In genomic region chr9:15696979-15697378, GRCh38 we compare ENCODE assay signal across 15 cellular contexts.
DNase-seq lines count a peak whose midpoint lies in the region; FAIRE-seq and TF ChIP-seq lines count a peak whose summit lies in the region.
"Had no signal": no experiment of that assay in that cellular context is flagged by ENCODE, and none has a peak within 500 bp of the region (broad histone marks: within the 10 kb centered on the region; RNA-seq: fewer than 3 reads in every experiment).

No MANE protein-coding gene starts in this region.

- DNase-seq in NCI-H2171 treated with DMSO at 0.1 percent for 48 hours (lab: John Stamatoyannopoulos, UW) = peak; percentile 12
- DNase-seq in NCI-H2171 (lab: John Stamatoyannopoulos, UW) = no peak
- DNase-seq in NCI-H446 treated with DMSO at 0.1 percent for 48 hours (lab: John Stamatoyannopoulos, UW) = peak; percentile 68
- DNase-seq in endothelial cell of umbilical vein (ENCODE audit: low read depth, low spot score) = no peak
- DNase-seq in stromal cell of bone marrow (ENCODE audit: low read depth) = peak; percentile 5
- DNase-seq in cardiac septum (ENCODE audit: low spot score) = no peak
- no peak for DNase-seq in NCI-H1092 (lab: John Stamatoyannopoulos, UW)
- DNase-seq in NCI-H2227 (lab: John Stamatoyannopoulos, UW; ENCODE audit: unreplicated experiment) = no peak
- DNase-seq: 8988T; activated T-cell treated with anti-CD3 and anti-CD28 coated beads, Interleukin-2, amount 50 U/mL, for 24 hours; Caco-2; stomach had no signal

- H3K9me3 ChIP-seq in endothelial cell of umbilical vein (replicated peaks; ENCODE audit: control insufficient read depth, insufficient read depth, low read length) = no peaks in the 10 kb centered on the region
- H3K9me3 ChIP-seq: Caco-2, HAP-1 had no signal

- H3K27me3 ChIP-seq in endothelial cell of umbilical vein (ENCODE audit: control insufficient read depth in 2 of 2, insufficient read depth in 2 of 2, low read length in 2 of 2) = no peaks in the 10 kb centered on the region
- H3K27me3 ChIP-seq: stomach had no signal

- no peak overlapping the region for H3K4me2 ChIP-seq in endothelial cell of umbilical vein (ENCODE audit: insufficient read depth, low read length)
- H3K4me2 ChIP-seq: PC-9, smooth muscle cell had no signal

- CTCF ChIA-PET in endothelial cell of umbilical vein (lab: Charles Lee) = interaction anchor here (1.7 kb wide), 1 partner anchor 18 kb away, joined by 3 read pairs; no protein-coding TSS in a partner anchor

- H3K4me1 ChIP-seq in endothelial cell of umbilical vein (ENCODE audit: control insufficient read depth, extremely low read depth, insufficient read depth, low read length) = peaks cover 6% of the 10 kb centered on the region
- H3K4me1 ChIP-seq: Caco-2, HAP-1, stomach had no signal

- H3K79me2 ChIP-seq in endothelial cell of umbilical vein (ENCODE audit: control insufficient read depth, insufficient read depth, low read length) = no peaks in the 10 kb centered on the region

- POLR2A ChIA-PET in endothelial cell of umbilical vein (lab: Charles Lee) = no interaction called here

- TF ChIP-seq POLR2A in endothelial cell of umbilical vein (IDR thresholded peaks at IDR 0.05; ENCODE audit: low read depth, low read length) = no peak

- no peak overlapping the region for H3K9ac ChIP-seq in endothelial cell of umbilical vein (replicated peaks; ENCODE audit: extremely low read depth, insufficient read depth, low read length)

- intact Hi-C loops in endothelial cell of umbilical vein (cut with micrococcal nuclease) (no loop called here), cardiac septum (cut with DNase I) (no loop called here)

- H2AFZ ChIP-seq in endothelial cell of umbilical vein (ENCODE audit: low read depth, low read length) = peak overlapping the region; percentile 9
- H2AFZ ChIP-seq: PC-9 had no signal

- H3K36me3 ChIP-seq in endothelial cell of umbilical vein (ENCODE audit: control insufficient read depth in 2 of 2, extremely low read depth in 1 of 2, insufficient read depth in 2 of 2, low read length in 2 of 2) = no peaks in the 10 kb centered on the region
- H3K36me3 ChIP-seq: HAP-1 had no signal

- no peak overlapping the region for H3K4me3 ChIP-seq in endothelial cell of umbilical vein (replicated peaks in 1 of 3; ENCODE audit: insufficient read depth in 1 of 3, low read depth in 1 of 3, low read length in 3 of 3)
- H3K4me3 ChIP-seq: HAP-1, PC-9, smooth muscle cell, stomach had no signal

- no peak for FAIRE-seq in endothelial cell of umbilical vein (lab: Jason Lieb, UNC)

- no peak overlapping the region for H3K27ac ChIP-seq in endothelial cell of umbilical vein (ENCODE audit: insufficient read depth, low read depth, low read length)
- H3K27ac ChIP-seq: PC-9, stomach had no signal

- no peak for TF ChIP-seq CTCF in endothelial cell of umbilical vein (IDR thresholded peaks at IDR 0.05; ENCODE audit: extremely low read depth in 1 of 2, insufficient read depth in 1 of 2, low read depth in 1 of 2, low read length in 2 of 2)

- dilution Hi-C loops in endothelial cell of umbilical vein (cut with MboI; ENCODE audit: extremely low pct_ligation_motif_present, low sequenced_read_pairs) = no loop called here

- no peaks in the 10 kb centered on the region for H3K9me1 ChIP-seq in endothelial cell of umbilical vein (replicated peaks; ENCODE audit: control insufficient read depth, extremely low read depth, insufficient read depth, low read length)

- BruUV-seq in endothelial cell of umbilical vein (replicated peaks; lab: Mats Ljungman, UMichigan) = no TSS peak

- H4K20me1 ChIP-seq in endothelial cell of umbilical vein (replicated peaks; ENCODE audit: control insufficient read depth, extremely low read depth, insufficient read depth, low read length) = no peaks in the 10 kb centered on the region

TF ChIP-seq in endothelial cell of umbilical vein, 7 proteins besides CTCF, POLR2A, EP300 and RAD21:
- TF ChIP-seq FOS (IDR thresholded peaks at IDR 0.05; ENCODE audit: borderline replicate concordance, insufficient read depth, low read length) (no peak), MYC (IDR thresholded peaks at IDR 0.05; ENCODE audit: low read depth, low read length) (no peak), EZH2 (IDR thresholded peaks at IDR 0.05; ENCODE audit: borderline replicate concordance, low read depth, low read length, severe bottlenecking) (no peak), POLR2AphosphoS5 (IDR thresholded peaks at IDR 0.05; ENCODE audit: insufficient read depth, low read depth, low read length) (no peak), JUN (IDR thresholded peaks at IDR 0.05; ENCODE audit: borderline replicate concordance, insufficient read depth, insufficient read length, low read depth) (no peak)

Comparison
In these comparisons a context has a peak if more than half of its experiments do, and no peak if none do; other contexts are left out.
1. DNase-seq: peak in NCI-H2171 treated with DMSO at 0.1 percent for 48 hours (single experiment), NCI-H446 treated with DMSO at 0.1 percent for 48 hours (single experiment) and stromal cell of bone marrow (single experiment); none in NCI-H2171 (single experiment), endothelial cell of umbilical vein (single experiment), cardiac septum (single experiment), NCI-H1092 (single experiment) and NCI-H2227 (single experiment).